In the genomic region with DNA sequence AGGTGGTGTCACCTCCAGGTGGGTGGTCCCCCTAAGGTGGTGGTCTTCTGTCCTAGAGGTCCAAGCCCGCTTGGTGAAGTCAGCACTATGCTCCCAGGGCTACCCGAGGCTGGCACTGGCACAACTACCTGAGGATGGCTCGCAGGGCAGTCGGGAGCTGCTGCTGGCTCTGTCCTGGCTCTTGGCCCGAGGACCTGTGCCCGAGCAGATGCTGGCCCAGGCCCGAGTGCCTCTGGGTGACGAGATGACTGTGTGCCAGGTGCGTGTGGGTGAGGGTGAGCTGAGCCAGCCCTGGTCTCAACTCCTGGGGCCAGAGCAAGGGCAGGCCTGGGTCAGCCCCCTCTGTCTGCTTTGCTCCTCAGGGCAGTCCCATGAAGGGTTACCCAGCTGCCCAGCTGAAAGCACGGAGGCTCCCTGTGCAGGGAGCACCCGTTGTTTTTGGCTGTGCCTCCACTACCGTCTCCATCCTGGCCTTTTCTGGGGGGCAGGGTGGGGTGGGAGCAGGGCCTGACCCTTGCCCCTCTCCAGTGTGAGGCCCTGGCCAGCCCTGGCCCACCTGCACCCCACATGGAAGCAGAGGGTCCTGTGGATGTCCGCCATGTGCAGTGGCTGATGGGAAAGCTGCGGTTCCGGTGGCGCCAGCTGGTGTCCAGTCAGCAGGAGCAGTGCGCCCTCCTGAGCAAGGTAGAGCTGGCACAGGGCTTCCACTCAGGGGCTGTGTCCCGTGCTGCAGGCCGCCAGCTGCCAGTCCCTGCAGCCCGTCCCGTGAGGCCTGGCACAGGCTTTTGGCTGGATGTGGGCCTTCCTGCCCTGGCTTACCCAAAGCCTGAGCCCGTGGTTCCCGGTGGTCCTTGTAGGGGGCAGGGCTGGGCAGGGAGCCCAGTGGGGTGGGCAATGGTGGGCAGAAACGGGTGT, we compare ENCODE assay signal across 2 cellular contexts.
TF ChIP-seq lines count a peak whose summit lies in the region.

No MANE protein-coding gene starts in this region.

TF ChIP-seq in IMR-90, 13 proteins besides CTCF, POLR2A, EP300 and RAD21:
- TF ChIP-seq BHLHE40 (IDR thresholded peaks at IDR 0.05; ENCODE audit: low read depth, low read length) (no peak), MXI1 (IDR thresholded peaks at IDR 0.05; ENCODE audit: borderline replicate concordance, low read depth, low read length) (no peak), RCOR1 (IDR thresholded peaks at IDR 0.05; ENCODE audit: insufficient replicate concordance, low read length) (no peak), NFE2L2 (IDR thresholded peaks at IDR 0.05; ENCODE audit: low read depth, low read length) (no peak), MAZ (IDR thresholded peaks at IDR 0.05; ENCODE audit: borderline replicate concordance, low read depth, low read length) (no peak), CEBPB (IDR thresholded peaks at IDR 0.05; ENCODE audit: low read depth, low read length) (no peak), MAFK (IDR thresholded peaks at IDR 0.05; ENCODE audit: low read depth, low read length) (no peak), RFX5 (IDR thresholded peaks at IDR 0.05; ENCODE audit: low read depth, low read length) (no peak), FOS (IDR thresholded peaks at IDR 0.05; ENCODE audit: low read depth, low read length) (no peak)
- TF ChIP-seq, protein P1, sequence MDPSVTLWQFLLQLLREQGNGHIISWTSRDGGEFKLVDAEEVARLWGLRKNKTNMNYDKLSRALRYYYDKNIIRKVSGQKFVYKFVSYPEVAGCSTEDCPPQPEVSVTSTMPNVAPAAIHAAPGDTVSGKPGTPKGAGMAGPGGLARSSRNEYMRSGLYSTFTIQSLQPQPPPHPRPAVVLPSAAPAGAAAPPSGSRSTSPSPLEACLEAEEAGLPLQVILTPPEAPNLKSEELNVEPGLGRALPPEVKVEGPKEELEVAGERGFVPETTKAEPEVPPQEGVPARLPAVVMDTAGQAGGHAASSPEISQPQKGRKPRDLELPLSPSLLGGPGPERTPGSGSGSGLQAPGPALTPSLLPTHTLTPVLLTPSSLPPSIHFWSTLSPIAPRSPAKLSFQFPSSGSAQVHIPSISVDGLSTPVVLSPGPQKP (IDR thresholded peaks at IDR 0.05; ENCODE audit: borderline replicate concordance, low read depth, low read length): no peak
- TF ChIP-seq, protein P2, sequence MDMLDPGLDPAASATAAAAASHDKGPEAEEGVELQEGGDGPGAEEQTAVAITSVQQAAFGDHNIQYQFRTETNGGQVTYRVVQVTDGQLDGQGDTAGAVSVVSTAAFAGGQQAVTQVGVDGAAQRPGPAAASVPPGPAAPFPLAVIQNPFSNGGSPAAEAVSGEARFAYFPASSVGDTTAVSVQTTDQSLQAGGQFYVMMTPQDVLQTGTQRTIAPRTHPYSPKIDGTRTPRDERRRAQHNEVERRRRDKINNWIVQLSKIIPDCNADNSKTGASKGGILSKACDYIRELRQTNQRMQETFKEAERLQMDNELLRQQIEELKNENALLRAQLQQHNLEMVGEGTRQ (IDR thresholded peaks at IDR 0.05; ENCODE audit: low read depth, low read length): no peak
TF ChIP-seq in IMR-90: peak in this region for 0.

TF ChIP-seq in K562, 482 proteins besides CTCF, POLR2A, EP300 and RAD21:
- TF ChIP-seq POLR2G (IDR thresholded peaks at IDR 0.05; ENCODE audit: low read depth, low read length): peak; percentile 34; the same call in 1 of the 2 replicates
- TF ChIP-seq RBFOX2 (IDR thresholded peaks at IDR 0.05; ENCODE audit: low read depth, low read length): peak; percentile 44; the same call in 1 of the 2 replicates
- no peak for TF ChIP-seq MAFG (tag; conservative IDR thresholded peaks at IDR 0.05)
